In the genomic region with DNA sequence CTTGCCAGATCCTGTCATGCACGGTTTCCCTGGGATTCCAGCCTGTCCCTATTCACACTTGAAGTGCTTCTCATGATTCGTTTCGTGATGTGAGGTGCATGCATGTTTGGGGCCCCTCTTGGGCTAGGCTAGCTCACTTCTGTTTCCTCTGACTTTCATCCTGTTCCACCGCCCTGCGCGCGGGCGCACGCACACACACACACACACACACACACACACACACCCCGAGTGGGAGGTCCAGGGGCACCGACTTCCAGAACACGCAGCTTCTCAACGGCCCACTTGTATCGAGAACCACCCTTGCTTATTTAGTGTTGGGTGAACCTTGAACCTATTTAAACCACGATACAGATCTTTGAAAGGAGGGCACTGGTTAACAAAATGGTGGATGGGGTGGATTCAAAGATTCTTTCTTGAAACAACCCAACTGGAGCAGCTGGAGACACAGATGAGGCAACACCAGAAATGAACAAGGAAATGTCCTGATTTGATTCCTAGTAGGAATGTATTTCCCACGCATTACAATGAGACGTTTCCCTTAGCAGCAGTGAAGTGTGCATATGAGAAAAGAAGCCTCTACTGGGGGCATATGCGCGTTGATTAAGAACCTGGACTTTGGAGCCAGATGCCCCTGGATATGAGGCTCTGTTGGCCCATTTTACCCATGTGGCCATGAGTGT, we compare ENCODE assay signal across 8 cellular contexts. TPM values are rescaled to one million over a fixed set of nuclear protein-coding genes. Genes with fewer than 3 reads are reported as not detected.
DNase-seq lines count a peak whose midpoint lies in the region; ATAC-seq and TF ChIP-seq lines count a peak whose summit lies in the region.

No MANE protein-coding gene starts in this region.

- H3K4me3 ChIP-seq in heart right ventricle (peak overlapping the region in 1 of 10 donors; percentile 11), uterus (no peak overlapping the region)
- H3K4me3 ChIP-seq in naive thymus-derived CD4-positive, alpha-beta T cell (ENCODE audit: low read length): peak overlapping the region; percentile 19

- peaks cover 0 to 100% (median 96%) of the 10 kb centered on the region in 9 donors for H3K4me1 ChIP-seq in heart right ventricle
- peaks cover 61 to 93% of the 10 kb centered on the region in 2 donors for H3K4me1 ChIP-seq in naive thymus-derived CD4-positive, alpha-beta T cell (ENCODE audit: control insufficient read depth in 2 of 2, insufficient read depth in 2 of 2, low read length in 2 of 2)
- no peaks in the 10 kb centered on the region for H3K4me1 ChIP-seq in uterus

- POLR2A ChIA-PET in naive thymus-derived CD4-positive, alpha-beta T cell (lab: Charles Lee): interaction anchor here (0.6 to 6.6 kb wide), 14 partner anchors 9 to 306 kb away, joined by 3 to 118 read pairs (median 4); a partner anchor contains a TSS

- no peaks in the 10 kb centered on the region for H3K27me3 Mint-ChIP-seq in activated naive CD4-positive, alpha-beta T cell treated with anti-CD3 and anti-CD28 coated beads for 36 hours (ENCODE audit: low read depth)
- H3K27me3 Mint-ChIP-seq in naive thymus-derived CD4-positive, alpha-beta T cell: no peaks in the 10 kb centered on the region

- WGBS in heart right ventricle, 2 donors: 59 to 60% methylated on average over 19 of the region's 19 CpGs

- DNase-seq in heart right ventricle (no peak), left ventricle myocardium superior (no peak), uterus (no peak), OCI-M2 (lab: John Stamatoyannopoulos, UW; ENCODE audit: unreplicated experiment) (no peak), HPDE6-E6E7 (ENCODE audit: extremely low spot score) (no peak)
- peak; percentile 68 for DNase-seq in activated naive CD4-positive, alpha-beta T cell treated with anti-CD3 and anti-CD28 coated beads for 36 hours
- DNase-seq in naive thymus-derived CD4-positive, alpha-beta T cell: peak in 8 of 9 donors; percentile 44 to 57 (median 52)

- TF ChIP-seq CTCF in heart right ventricle (IDR thresholded peaks at IDR 0.05) (no peak), uterus (IDR thresholded peaks at IDR 0.05) (no peak)

- peaks cover 95% of the 10 kb centered on the region for H3K4me1 Mint-ChIP-seq in activated naive CD4-positive, alpha-beta T cell treated with anti-CD3 and anti-CD28 coated beads for 36 hours (ENCODE audit: low read depth)
- peaks cover 72 to 98% (median 93%) of the 10 kb centered on the region in 7 donors for H3K4me1 Mint-ChIP-seq in naive thymus-derived CD4-positive, alpha-beta T cell

- peaks cover 0 to 18% (median 0%) of the 10 kb centered on the region in 9 donors for H3K36me3 ChIP-seq in heart right ventricle
- H3K36me3 ChIP-seq in naive thymus-derived CD4-positive, alpha-beta T cell (ENCODE audit: control insufficient read depth in 2 of 3, insufficient read depth in 3 of 3, low read length in 3 of 3): no peaks in the 10 kb centered on the region
- no peaks in the 10 kb centered on the region for H3K36me3 ChIP-seq in uterus

- intact Hi-C loops in heart right ventricle (cut with DNase I): loop anchor here in 5 of 10 donors (5.0 to 10.0 kb wide), 6 partner anchors 133 to 307 kb away; no protein-coding TSS in a partner anchor
- intact Hi-C loops in left ventricle myocardium superior (cut with micrococcal nuclease): loop anchor here (5.0 to 10.0 kb wide), 2 partner anchors 148 to 304 kb away; no protein-coding TSS in a partner anchor
- intact Hi-C loops in activated naive CD4-positive, alpha-beta T cell treated with anti-CD3 and anti-CD28 coated beads for 36 hours (cut with micrococcal nuclease): loop anchor here (1.0 to 5.0 kb wide), 4 partner anchors 11 to 292 kb away; a partner anchor contains a TSS
- intact Hi-C loops in naive thymus-derived CD4-positive, alpha-beta T cell (cut with micrococcal nuclease): loop anchor here in 1 of 2 donors (1.0 kb wide), 1 partner anchor 15 kb away; no protein-coding TSS in a partner anchor
- intact Hi-C loops in uterus (cut with DNase I; ENCODE audit: low total_unique reads): loop anchor here (10.0 kb wide), 1 partner anchor 146 kb away; no protein-coding TSS in a partner anchor

- TF ChIP-seq POLR2A in uterus (IDR thresholded peaks at IDR 0.05): no peak

- peaks cover 4% of the 10 kb centered on the region for H3K36me3 Mint-ChIP-seq in activated naive CD4-positive, alpha-beta T cell treated with anti-CD3 and anti-CD28 coated beads for 36 hours (ENCODE audit: low read depth)
- peaks cover 0 to 22% (median 0%) of the 10 kb centered on the region in 5 donors for H3K36me3 Mint-ChIP-seq in naive thymus-derived CD4-positive, alpha-beta T cell

- H3K27ac ChIP-seq in heart right ventricle (peak overlapping the region in 9 of 10 donors; percentile 53 to 82 (median 76)), uterus (peak overlapping the region; percentile 59 to 72)
- H3K27ac ChIP-seq in naive thymus-derived CD4-positive, alpha-beta T cell (ENCODE audit: low read depth, low read length): peak overlapping the region; percentile 62

- H3K4me3 Mint-ChIP-seq in activated naive CD4-positive, alpha-beta T cell treated with anti-CD3 and anti-CD28 coated beads for 36 hours: peak overlapping the region; percentile 77
- H3K4me3 Mint-ChIP-seq in naive thymus-derived CD4-positive, alpha-beta T cell: peak overlapping the region; percentile 78 to 97 (median 90)

- H3K9me3 Mint-ChIP-seq in activated naive CD4-positive, alpha-beta T cell treated with anti-CD3 and anti-CD28 coated beads for 36 hours: no peaks in the 10 kb centered on the region
- no peaks in the 10 kb centered on the region for H3K9me3 Mint-ChIP-seq in naive thymus-derived CD4-positive, alpha-beta T cell

- CTCF ChIA-PET in activated naive CD4-positive, alpha-beta T cell treated with anti-CD3 and anti-CD28 coated beads for 36 hours (lab: Charles Lee): interaction anchor here (0.6 to 4.8 kb wide), 14 partner anchors 8 to 549 kb away, joined by 3 to 21 read pairs (median 6); no protein-coding TSS in a partner anchor
- CTCF ChIA-PET in naive thymus-derived CD4-positive, alpha-beta T cell (lab: Charles Lee): interaction anchor here (0.7 to 8.7 kb wide), 10 partner anchors 8 to 307 kb away, joined by 3 to 127 read pairs (median 5); no protein-coding TSS in a partner anchor

- H3K27me3 ChIP-seq in heart right ventricle (no peaks in the 10 kb centered on the region), uterus (no peaks in the 10 kb centered on the region)
- no peaks in the 10 kb centered on the region for H3K27me3 ChIP-seq in naive thymus-derived CD4-positive, alpha-beta T cell (ENCODE audit: control insufficient read depth in 2 of 2, insufficient read depth in 2 of 2, low read length in 2 of 2)

- no peaks in the 10 kb centered on the region for H3K9me3 ChIP-seq in heart right ventricle
- H3K9me3 ChIP-seq in naive thymus-derived CD4-positive, alpha-beta T cell (ENCODE audit: control insufficient read depth in 2 of 3, low read length in 3 of 3): no peaks in the 10 kb centered on the region
- no peaks in the 10 kb centered on the region for H3K9me3 ChIP-seq in uterus

- peak in 5 of 8 donors; percentile 2 to 27 (median 20) for ATAC-seq in heart right ventricle
- ATAC-seq in left ventricle myocardium superior: no peak
- peak; percentile 57 for ATAC-seq in naive thymus-derived CD4-positive, alpha-beta T cell
- ATAC-seq in HG02759 (IDR thresholded peaks at IDR 0.05; ENCODE audit: unreplicated experiment): no peak

- H3K27ac Mint-ChIP-seq in activated naive CD4-positive, alpha-beta T cell treated with anti-CD3 and anti-CD28 coated beads for 36 hours: peak overlapping the region; percentile 89
- H3K27ac Mint-ChIP-seq in naive thymus-derived CD4-positive, alpha-beta T cell: peak overlapping the region; percentile 78 to 99 (median 96)

RNA-seq across cellular contexts. Expression of a gene that starts 16.3 kb away (rescaled TPM):
- 10 to 100 TPM; 11.7 to 33.0 (median 22.3) TPM for total RNA-seq in heart right ventricle
- polyA plus RNA-seq in heart right ventricle: 10 to 100 TPM in 1 of 2 donors, 1 to 10 TPM in 1; 6.6 to 14.8 TPM
- 21.1 TPM for total RNA-seq in left ventricle myocardium superior
- total RNA-seq in activated naive CD4-positive, alpha-beta T cell treated with anti-CD3 and anti-CD28 coated beads for 36 hours: 10 to 100 TPM; 11.4 to 14.1 TPM
- 10 to 100 TPM; 24.9 to 52.3 (median 34.7) TPM for total RNA-seq in naive thymus-derived CD4-positive, alpha-beta T cell
- 10 to 100 TPM; 16.8 to 22.1 TPM for polyA plus RNA-seq in naive thymus-derived CD4-positive, alpha-beta T cell
- 10 to 100 TPM; 36.8 to 81.1 (median 44.9) TPM for total RNA-seq in uterus

Comparison
In these comparisons a context has a peak if more than half of its experiments do, and no peak if none do; other contexts are left out.
1. ATAC-seq: peak in heart right ventricle (5 of 8) and naive thymus-derived CD4-positive, alpha-beta T cell (single experiment); none in left ventricle myocardium superior (single experiment) and HG02759 (single experiment).
2. DNase-seq: peak in activated naive CD4-positive, alpha-beta T cell treated with anti-CD3 and anti-CD28 coated beads for 36 hours (single experiment) and naive thymus-derived CD4-positive, alpha-beta T cell (8 of 9); none in heart right ventricle (0 of 2), left ventricle myocardium superior (single experiment), uterus (0 of 2), OCI-M2 (single experiment) and HPDE6-E6E7 (single experiment).
3. Peak in every context shown above with its lines, with median percentiles within 50 percentile points of each other: H3K27ac ChIP-seq.